In genomic region chr19:42295831-42296525, GRCh38 we compare ENCODE assay signal across 8 cellular contexts. TPM values are rescaled to one million over a fixed set of nuclear protein-coding genes. Genes with fewer than 3 reads are reported as not detected.
DNase-seq lines count a peak whose midpoint lies in the region; ATAC-seq lines count a peak whose summit lies in the region.

No MANE protein-coding gene starts in this region.

- H3K36me3 ChIP-seq in effector memory CD4-positive, alpha-beta T cell (ENCODE audit: control insufficient read depth, insufficient read depth, low read length): peaks cover 36% of the 10 kb centered on the region

- ATAC-seq in HG02798 (IDR thresholded peaks at IDR 0.05; ENCODE audit: poor library complexity, unreplicated experiment): peak; percentile 71
- no peak for ATAC-seq in GM19351 (IDR thresholded peaks at IDR 0.05; ENCODE audit: unreplicated experiment)

- H3K27ac ChIP-seq in effector memory CD4-positive, alpha-beta T cell (ENCODE audit: insufficient read depth, low read length, poor library complexity, severe bottlenecking): no peak overlapping the region

- H3K4me1 ChIP-seq in effector memory CD4-positive, alpha-beta T cell (ENCODE audit: control insufficient read depth, insufficient read depth, low read length, poor library complexity, severe bottlenecking): peaks cover 5% of the 10 kb centered on the region

- DNase-seq in DMS79 treated with DMSO at 0.1 percent for 48 hours (lab: John Stamatoyannopoulos, UW) (peak; percentile 66), NCI-H82 (lab: John Stamatoyannopoulos, UW) (peak; percentile 89), myocyte (ENCODE audit: low read depth) (peak; percentile 71)
- DNase-seq in activated CD8-positive, alpha-beta memory T cell treated with anti-CD3 and anti-CD28 coated beads for 1 hour (ENCODE audit: extremely low read depth in 1 of 2, low read depth in 1 of 2): peak; percentile 76 to 87
- DNase-seq in effector memory CD4-positive, alpha-beta T cell: peak; percentile 73 to 81 (median 74)
- peak; percentile 74 to 82 for DNase-seq in stimulated activated CD8-positive, alpha-beta memory T cell treated with anti-CD3 and anti-CD28 coated beads, Interleukin-7, amount 100 ng/mL, for 4 hours (ENCODE audit: low read depth in 2 of 2)

- no peak overlapping the region for H3K4me3 ChIP-seq in effector memory CD4-positive, alpha-beta T cell (ENCODE audit: insufficient read depth, low read depth, low read length, poor library complexity, severe bottlenecking)

- no peaks in the 10 kb centered on the region for H3K27me3 ChIP-seq in effector memory CD4-positive, alpha-beta T cell (replicated peaks; ENCODE audit: control insufficient read depth, insufficient read depth, low read length, poor library complexity, severe bottlenecking)

- no peaks in the 10 kb centered on the region for H3K9me3 ChIP-seq in effector memory CD4-positive, alpha-beta T cell (ENCODE audit: control insufficient read depth, low read length)

RNA-seq across cellular contexts. Expression of gene PRR19, which starts 6.0 kb away (rescaled TPM):
- 1.1 and 2.6 TPM in 2 replicates for total RNA-seq in myocyte
- polyA plus RNA-seq in myocyte (2012): 0.66 TPM

RNA-seq across cellular contexts. Expression of gene PAFAH1B3, which starts 6.4 kb away (rescaled TPM):
- 21.7 and 29.1 TPM in 2 replicates for total RNA-seq in myocyte
- polyA plus RNA-seq in myocyte (2012): 14.9 TPM

RNA-seq across cellular contexts. Expression of gene TMEM145, which starts 17.1 kb away (rescaled TPM):
- 1.6 TPM in 1 of 2 replicates, not detected in the other for total RNA-seq in myocyte
- 0.21 TPM for polyA plus RNA-seq in myocyte (2012)

RNA-seq across cellular contexts. Expression of gene CIC, which starts 26.9 kb away (rescaled TPM):
- 38.8 and 49.0 TPM in 2 replicates for total RNA-seq in myocyte
- polyA plus RNA-seq in myocyte (2012): 55.5 TPM

RNA-seq across cellular contexts. Expression of gene MEGF8, which starts 29.5 kb away (rescaled TPM):
- 24.6 and 29.5 TPM in 2 replicates for total RNA-seq in myocyte
- 38.7 TPM for polyA plus RNA-seq in myocyte (2012)
